ENCODE assay signal across 8 cellular contexts in the genomic region with DNA sequence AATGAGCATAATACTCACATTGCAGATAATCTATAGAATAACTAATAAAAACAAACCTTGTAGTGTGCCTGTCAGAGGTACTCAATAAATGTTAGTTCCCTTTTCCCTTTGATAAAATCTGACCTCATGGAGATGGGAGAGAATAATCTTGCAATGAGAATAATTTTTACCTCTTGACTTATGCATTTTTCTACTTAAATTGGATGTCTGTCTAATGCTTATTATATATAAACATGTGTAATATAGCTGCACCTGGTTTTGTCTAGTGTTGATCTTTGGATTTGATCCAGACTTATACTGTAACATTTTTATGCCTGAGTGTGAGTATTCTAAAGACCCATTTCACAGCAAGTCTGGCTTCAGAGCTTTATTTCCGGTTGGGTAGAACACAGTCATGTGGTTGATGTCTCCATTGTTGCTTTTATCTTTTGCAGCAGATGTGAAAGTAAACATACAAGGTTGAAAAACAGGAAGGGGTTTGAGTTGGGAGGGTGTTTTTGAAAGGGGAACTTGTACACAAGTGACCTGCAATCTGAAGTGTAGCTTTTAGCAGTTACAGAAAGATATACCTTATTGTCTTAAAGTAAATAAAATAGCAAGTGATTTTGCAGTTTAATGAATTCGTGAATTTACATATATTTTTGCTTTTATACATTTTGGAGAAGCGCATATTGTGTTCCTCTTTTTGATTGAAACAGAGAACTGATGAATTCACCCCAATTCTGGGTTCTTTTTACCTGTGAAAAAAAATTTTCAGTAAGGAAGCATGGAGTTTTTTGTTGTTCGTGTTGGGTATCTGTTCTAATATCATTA.
DNase-seq lines count a peak whose midpoint lies in the region; ATAC-seq and TF ChIP-seq lines count a peak whose summit lies in the region.

No MANE protein-coding gene starts in this region.

- peak; percentile 83 for ATAC-seq in HG03558 (IDR thresholded peaks at IDR 0.05; ENCODE audit: extremely low read depth, unreplicated experiment)
- peak; percentile 91 for ATAC-seq in stimulated activated naive CD8-positive, alpha-beta T cell treated with anti-CD3 and anti-CD28 coated beads, Interleukin-15, amount 100 ng/mL, for 72 hours

- H3K4me3 Mint-ChIP-seq in stimulated activated naive CD8-positive, alpha-beta T cell treated with anti-CD3 and anti-CD28 coated beads, Interleukin-15, amount 100 ng/mL, for 72 hours = peak overlapping the region; percentile 85 to 86

- no peak overlapping the region for H3K4me3 ChIP-seq in fibroblast of pulmonary artery (replicated peaks; ENCODE audit: low read depth, low read length)

- H3K27me3 Mint-ChIP-seq in stimulated activated naive CD8-positive, alpha-beta T cell treated with anti-CD3 and anti-CD28 coated beads, Interleukin-15, amount 100 ng/mL, for 72 hours = no peaks in the 10 kb centered on the region

- TF ChIP-seq CTCF in GM20000 (IDR thresholded peaks at IDR 0.05; ENCODE audit: extremely low read depth, missing control alignments) (no peak), fibroblast of pulmonary artery (IDR thresholded peaks at IDR 0.05; ENCODE audit: low read length, missing control alignments) (no peak)

- peaks cover 65% of the 10 kb centered on the region for H3K4me1 Mint-ChIP-seq in stimulated activated naive CD8-positive, alpha-beta T cell treated with anti-CD3 and anti-CD28 coated beads, Interleukin-15, amount 100 ng/mL, for 72 hours

- H3K27ac Mint-ChIP-seq in stimulated activated naive CD8-positive, alpha-beta T cell treated with anti-CD3 and anti-CD28 coated beads, Interleukin-15, amount 100 ng/mL, for 72 hours = peak overlapping the region; percentile 98

- peak; percentile 53 for DNase-seq in NCI-H1105 treated with DMSO at 0.1 percent for 48 hours (lab: John Stamatoyannopoulos, UW)
- no peak for DNase-seq in NCI-H1105 (lab: John Stamatoyannopoulos, UW)
- peak; percentile 73 for DNase-seq in GM20000 (ENCODE audit: low spot score)
- DNase-seq in SKM-1 treated with dmso at 0.1 percent for 144 hours (lab: John Stamatoyannopoulos, UW; ENCODE audit: unreplicated experiment) = peak; percentile 95
- DNase-seq in fibroblast of pulmonary artery (ENCODE audit: low read depth) = peak; percentile 52
- DNase-seq in stimulated activated naive CD8-positive, alpha-beta T cell treated with anti-CD3 and anti-CD28 coated beads, Interleukin-15, amount 100 ng/mL, for 72 hours = peak; percentile 30 to 44
- no peak for DNase-seq in RKO (ENCODE audit: low spot score)

- H3K9me3 Mint-ChIP-seq in stimulated activated naive CD8-positive, alpha-beta T cell treated with anti-CD3 and anti-CD28 coated beads, Interleukin-15, amount 100 ng/mL, for 72 hours = no peaks in the 10 kb centered on the region

Comparison
In these comparisons a context has a peak if more than half of its experiments do, and no peak if none do; other contexts are left out.
1. DNase-seq: peak in NCI-H1105 treated with DMSO at 0.1 percent for 48 hours (single experiment), GM20000 (single experiment), SKM-1 treated with dmso at 0.1 percent for 144 hours (single experiment), fibroblast of pulmonary artery (single experiment) and stimulated activated naive CD8-positive, alpha-beta T cell treated with anti-CD3 and anti-CD28 coated beads, Interleukin-15, amount 100 ng/mL, for 72 hours (2 of 2); none in NCI-H1105 (single experiment) and RKO (single experiment).